In the genomic region with DNA sequence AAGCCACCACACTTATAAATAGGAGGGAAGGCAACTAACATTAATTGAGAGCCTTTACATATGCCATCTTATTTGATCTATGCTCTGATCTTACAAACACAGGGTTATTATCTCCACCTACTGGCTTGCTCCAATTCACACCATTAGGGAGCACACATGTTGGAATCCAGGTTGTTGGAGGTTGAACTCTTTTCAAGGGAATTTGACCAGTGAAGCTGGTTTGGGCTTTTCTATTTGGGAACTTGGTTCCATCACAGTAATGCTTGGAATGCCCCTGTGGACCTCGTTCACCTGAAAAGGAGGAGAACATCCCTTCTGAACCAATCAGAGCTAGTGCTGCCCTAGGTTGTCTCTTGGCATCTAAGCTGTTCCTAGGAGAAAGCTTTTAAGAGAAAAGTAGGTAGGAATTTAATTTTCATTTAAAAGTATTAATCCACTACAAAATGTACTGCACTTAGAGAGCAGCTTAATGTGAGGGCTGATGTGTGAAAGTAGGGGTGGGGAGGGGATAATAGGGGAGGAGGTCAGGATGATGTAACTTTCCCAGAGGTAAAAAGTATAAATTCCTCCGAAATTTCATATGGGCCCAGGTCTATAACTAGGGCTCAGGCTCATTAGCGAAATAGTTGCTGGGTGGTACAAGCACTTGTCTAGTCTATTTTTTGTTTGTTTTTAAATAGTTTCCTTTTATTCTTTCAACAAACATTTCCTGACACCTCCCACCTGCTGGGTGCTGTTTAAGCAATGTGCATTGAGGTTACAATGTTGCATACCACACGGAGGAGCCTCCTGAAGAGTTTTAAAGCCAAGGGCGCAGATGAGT, we compare ENCODE assay signal across 16 cellular contexts. TPM values are rescaled to one million over a fixed set of nuclear protein-coding genes. Genes with fewer than 3 reads are reported as not detected.
DNase-seq lines count a peak whose midpoint lies in the region; ATAC-seq and TF ChIP-seq lines count a peak whose summit lies in the region.
"Had no signal": no experiment of that assay in that cellular context is flagged by ENCODE, and none has a peak within 500 bp of the region (broad histone marks: within the 10 kb centered on the region; RNA-seq: fewer than 3 reads in every experiment).

No MANE protein-coding gene starts in this region.

- H3K9me1 ChIP-seq in IMR-90 (ENCODE audit: insufficient read depth, low read length) = peaks cover 7% of the 10 kb centered on the region; the same call in 1 of the 2 replicates

- H2AK9ac ChIP-seq in IMR-90 (replicated peaks; ENCODE audit: low read depth, low read length, poor library complexity) = no peak overlapping the region

- no peak overlapping the region for H4K5ac ChIP-seq in IMR-90 (ENCODE audit: low read depth, low read length)

- H3K27me3 ChIP-seq in BJ (ENCODE audit: control insufficient read depth, insufficient read depth, low read length) (no peaks in the 10 kb centered on the region), IMR-90 (ENCODE audit: control insufficient read depth, insufficient read depth, low read length) (no peaks in the 10 kb centered on the region), iPS-18a (ENCODE audit: control insufficient read depth, insufficient read depth, low read length) (no peaks in the 10 kb centered on the region)
- H3K27me3 ChIP-seq: breast epithelium, upper lobe of left lung had no signal

- no peak for ATAC-seq in IMR-90 (ENCODE audit: low read depth)
- no peak for ATAC-seq in GM18517 (IDR thresholded peaks at IDR 0.05; ENCODE audit: unreplicated experiment)
- ATAC-seq: naive thymus-derived CD8-positive, alpha-beta T cell had no signal

- 0 out of 2 replicates have a peak, but pooled peaks have one; percentile 15 for TF ChIP-seq CTCF in BJ (IDR thresholded peaks at IDR 0.05; ENCODE audit: insufficient read depth, low read depth, low read length)
- TF ChIP-seq CTCF in IMR-90 (conservative IDR thresholded peaks at IDR 0.05; ENCODE audit: low read depth, low read length) = 0 out of 2 replicates have a peak, but pooled peaks have one; percentile 21
- peak; percentile 5 for TF ChIP-seq CTCF in astrocyte of the cerebellum (IDR thresholded peaks at IDR 0.05; ENCODE audit: low read depth, low read length, missing control alignments)

- no peak overlapping the region for H2BK120ac ChIP-seq in IMR-90 (ENCODE audit: low read depth, low read length)

- peak; percentile 5; the same call in 1 of the 2 replicates for TF ChIP-seq RAD21 in IMR-90 (IDR thresholded peaks at IDR 0.05; ENCODE audit: low read length)

- in situ Hi-C loops in IMR-90 (cut with MboI; ENCODE audit: low sequenced_read_pairs) = no loop called here
- in situ Hi-C loops in astrocyte of the cerebellum (cut with HindIII; ENCODE audit: low sequenced_read_pairs) = no loop called here

- H4K8ac ChIP-seq in IMR-90 (ENCODE audit: low read depth in 2 of 2, low read length in 2 of 2) = no peak overlapping the region

- DNase-seq in BJ (ENCODE audit: low read depth) = no peak
- no peak for DNase-seq in IMR-90
- DNase-seq in astrocyte of the cerebellum (ENCODE audit: low read depth) = no peak
- DNase-seq in NCI-H1048 (lab: John Stamatoyannopoulos, UW) = no peak
- no peak for DNase-seq in GM19240 (ENCODE audit: insufficient read length, low spot score)
- no peak for DNase-seq in stimulated activated CD4-positive, alpha-beta T cell treated with anti-CD3 and anti-CD28 coated beads, Interleukin-4, amount 100 ng/mL, for 4 hours
- DNase-seq: activated CD4-positive, CD25-positive, alpha-beta regulatory T cell treated with anti-CD3 and anti-CD28 coated beads, Interleukin-2, amount 50 U/mL, for 72 hours; activated naive CD4-positive, alpha-beta T cell treated with Interleukin-2 at 50 U/mL for 16 hours; GF-D8; left cardiac atrium; naive thymus-derived CD8-positive, alpha-beta T cell; stimulated activated CD4-positive, alpha-beta T cell treated with anti-CD3 and anti-CD28 coated beads, Interleukin-1b, Interleukin-23, amount 100 ng/mL, for 48 hours; upper lobe of left lung had no signal

- dilution Hi-C loops in IMR-90 (cut with HindIII; ENCODE audit: low sequenced_read_pairs, unreplicated experiment) = no loop called here

- no peak overlapping the region for H2AFZ ChIP-seq in IMR-90 (replicated peaks; ENCODE audit: low read length, poor library complexity)

- no peak overlapping the region for H2BK20ac ChIP-seq in IMR-90 (ENCODE audit: low read depth, low read length)

- POLR2A ChIA-PET in BJ (lab: Charles Lee) = interaction anchor here (0.6 kb wide), 1 partner anchor 144 kb away, joined by 6 read pairs; no protein-coding TSS in a partner anchor
- POLR2A ChIA-PET in IMR-90 (lab: Charles Lee; ENCODE audit: unreplicated experiment) = interaction anchor here (0.6 kb wide), 1 partner anchor 126 kb away, joined by 4 read pairs; no protein-coding TSS in a partner anchor

- no TSS peak for BruUV-seq in IMR-90 (replicated peaks; lab: Mats Ljungman, UMichigan)

- H3K4me1 ChIP-seq in IMR-90 (ENCODE audit: control insufficient read depth, insufficient read depth, low read length) (peaks cover 8% of the 10 kb centered on the region), iPS-18a (ENCODE audit: control insufficient read depth, low read depth, low read length) (peaks cover 16% of the 10 kb centered on the region)
- H3K4me1 ChIP-seq: breast epithelium had no signal

- no peak overlapping the region for H2BK5ac ChIP-seq in IMR-90 (ENCODE audit: low read depth, low read length, poor library complexity, severe bottlenecking)

- H3K56ac ChIP-seq in IMR-90 (ENCODE audit: extremely low read depth, insufficient read depth, low read length) = no peak overlapping the region

- H3K9ac ChIP-seq in IMR-90 (ENCODE audit: low read depth, low read length) (no peak overlapping the region), iPS-18a (ENCODE audit: low read length) (no peak overlapping the region)

- H4K20me1 ChIP-seq in IMR-90 (ENCODE audit: insufficient read depth, low read length) = no peaks in the 10 kb centered on the region

- H2AK5ac ChIP-seq in IMR-90 (ENCODE audit: low read depth, low read length) = no peak overlapping the region

- H3K4me2 ChIP-seq in IMR-90 (ENCODE audit: low read depth, low read length) = no peak overlapping the region

- TF ChIP-seq POLR2A in IMR-90 (IDR thresholded peaks at IDR 0.05; ENCODE audit: low read depth, low read length) = no peak

- CTCF ChIA-PET in BJ (lab: Yijun Ruan, JAX) (interaction anchor here (0.7 to 3.7 kb wide), 5 partner anchors 10 to 180 kb away, joined by 3 to 18 read pairs (median 4); no protein-coding TSS in a partner anchor), IMR-90 (lab: Yijun Ruan, JAX) (no interaction called here)

- no peak overlapping the region for H3K18ac ChIP-seq in IMR-90 (ENCODE audit: low read depth, low read length)

- no peaks in the 10 kb centered on the region for H3K36me3 ChIP-seq in BJ (ENCODE audit: control insufficient read depth, insufficient read depth, low read length)
- no peaks in the 10 kb centered on the region for H3K36me3 ChIP-seq in IMR-90 (ENCODE audit: control insufficient read depth, insufficient read depth, low read length)
- H3K36me3 ChIP-seq in iPS-18a (ENCODE audit: control insufficient read depth, low read depth, low read length) = no peaks in the 10 kb centered on the region
- H3K36me3 ChIP-seq: breast epithelium, upper lobe of left lung had no signal

- no peak overlapping the region for H3K4me3 ChIP-seq in BJ (ENCODE audit: low read depth, low read length)
- no peak overlapping the region for H3K4me3 ChIP-seq in IMR-90 (ENCODE audit: insufficient read depth, low read depth, low read length)
- H3K4me3 ChIP-seq in astrocyte of the cerebellum (ENCODE audit: low read depth, low read length) = no peak overlapping the region
- peak overlapping the region; percentile 2 for H3K4me3 ChIP-seq in iPS-18a (ENCODE audit: low read length)
- H3K4me3 ChIP-seq: breast epithelium, upper lobe of left lung had no signal

- H3K4ac ChIP-seq in IMR-90 (ENCODE audit: low read depth, low read length) = no peak overlapping the region

- 0 out of 3 replicates have a peak overlapping the region, but pooled peaks have one; percentile 26 for H2BK15ac ChIP-seq in IMR-90 (ENCODE audit: low read depth, low read length)

- WGBS in IMR-90 (ENCODE audit: extremely low coverage in 2 of 2, insufficient read length in 1 of 2), 2 experiments = 80% methylated on average over 1 of the region's 5 CpGs; no CpG with 5 or more reads in 1 of the 2 experiments

- intact Hi-C loops in IMR-90 (cut with micrococcal nuclease) = no loop called here

- H3K23ac ChIP-seq in IMR-90 (ENCODE audit: low read depth, low read length) = no peak overlapping the region

- no peaks in the 10 kb centered on the region for H3K79me1 ChIP-seq in IMR-90 (ENCODE audit: low read depth in 1 of 2, low read length in 2 of 2)

- H3K9me3 ChIP-seq in IMR-90 (ENCODE audit: control insufficient read depth, insufficient read depth, low read length) (no peaks in the 10 kb centered on the region), iPS-18a (ENCODE audit: control insufficient read depth, low read depth, low read length) (no peaks in the 10 kb centered on the region)
- H3K9me3 ChIP-seq: breast epithelium, upper lobe of left lung had no signal

- peak overlapping the region; percentile 6; the same call in 1 of the 2 replicates for H3K14ac ChIP-seq in IMR-90 (replicated peaks; ENCODE audit: low read depth, low read length)

- no peak overlapping the region for H4K91ac ChIP-seq in IMR-90 (ENCODE audit: insufficient read depth, low read depth, low read length)

- H3K27ac ChIP-seq in IMR-90 (ENCODE audit: insufficient read depth, low read length) = no peak overlapping the region
- no peak overlapping the region for H3K27ac ChIP-seq in iPS-18a (ENCODE audit: low read length)
- H3K27ac ChIP-seq: breast epithelium had no signal

TF ChIP-seq in IMR-90, 13 proteins besides CTCF, POLR2A, EP300 and RAD21 (continues in another document):
- no peak for TF ChIP-seq RFX5 (IDR thresholded peaks at IDR 0.05; ENCODE audit: low read depth, low read length)
- TF ChIP-seq MAZ (IDR thresholded peaks at IDR 0.05; ENCODE audit: borderline replicate concordance, low read depth, low read length) = no peak
- TF ChIP-seq, protein P1, sequence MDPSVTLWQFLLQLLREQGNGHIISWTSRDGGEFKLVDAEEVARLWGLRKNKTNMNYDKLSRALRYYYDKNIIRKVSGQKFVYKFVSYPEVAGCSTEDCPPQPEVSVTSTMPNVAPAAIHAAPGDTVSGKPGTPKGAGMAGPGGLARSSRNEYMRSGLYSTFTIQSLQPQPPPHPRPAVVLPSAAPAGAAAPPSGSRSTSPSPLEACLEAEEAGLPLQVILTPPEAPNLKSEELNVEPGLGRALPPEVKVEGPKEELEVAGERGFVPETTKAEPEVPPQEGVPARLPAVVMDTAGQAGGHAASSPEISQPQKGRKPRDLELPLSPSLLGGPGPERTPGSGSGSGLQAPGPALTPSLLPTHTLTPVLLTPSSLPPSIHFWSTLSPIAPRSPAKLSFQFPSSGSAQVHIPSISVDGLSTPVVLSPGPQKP (IDR thresholded peaks at IDR 0.05; ENCODE audit: borderline replicate concordance, low read depth, low read length) = no peak
- no peak for TF ChIP-seq MXI1 (IDR thresholded peaks at IDR 0.05; ENCODE audit: borderline replicate concordance, low read depth, low read length)

RNA-seq across cellular contexts. Expression of gene MICAL2, which starts 7.6 kb away (rescaled TPM):
- polyA plus RNA-seq in BJ (2011; rRNA removed) (114 and 135 TPM in 2 replicates), IMR-90 (2012; rRNA removed) (141 and 170 TPM in 2 replicates)
- polyA minus RNA-seq in BJ (2011; rRNA and poly(A)+ RNA removed) = 200 and 221 TPM in 2 replicates
- 285 and 336 TPM in 2 replicates for total RNA-seq in IMR-90 (2012; rRNA removed)
- polyA plus RNA-seq in IMR-90 (2012; cell fraction: cytosol; rRNA removed) = 63.9 and 84.9 TPM in 2 replicates
- polyA plus RNA-seq in IMR-90 (2012; cell fraction: nucleus; rRNA removed; ENCODE audit: low replicate concordance) = 109 and 162 TPM in 2 replicates
